In genomic region chr11:100863080-100863581, GRCh38 we compare ENCODE assay signal across 1 cellular context.
TF ChIP-seq lines count a peak whose summit lies in the region.

No MANE protein-coding gene starts in this region.

TF ChIP-seq in GM23338, 12 proteins besides CTCF, POLR2A, EP300 and RAD21 (continued from another document):
- TF ChIP-seq, protein P1, sequence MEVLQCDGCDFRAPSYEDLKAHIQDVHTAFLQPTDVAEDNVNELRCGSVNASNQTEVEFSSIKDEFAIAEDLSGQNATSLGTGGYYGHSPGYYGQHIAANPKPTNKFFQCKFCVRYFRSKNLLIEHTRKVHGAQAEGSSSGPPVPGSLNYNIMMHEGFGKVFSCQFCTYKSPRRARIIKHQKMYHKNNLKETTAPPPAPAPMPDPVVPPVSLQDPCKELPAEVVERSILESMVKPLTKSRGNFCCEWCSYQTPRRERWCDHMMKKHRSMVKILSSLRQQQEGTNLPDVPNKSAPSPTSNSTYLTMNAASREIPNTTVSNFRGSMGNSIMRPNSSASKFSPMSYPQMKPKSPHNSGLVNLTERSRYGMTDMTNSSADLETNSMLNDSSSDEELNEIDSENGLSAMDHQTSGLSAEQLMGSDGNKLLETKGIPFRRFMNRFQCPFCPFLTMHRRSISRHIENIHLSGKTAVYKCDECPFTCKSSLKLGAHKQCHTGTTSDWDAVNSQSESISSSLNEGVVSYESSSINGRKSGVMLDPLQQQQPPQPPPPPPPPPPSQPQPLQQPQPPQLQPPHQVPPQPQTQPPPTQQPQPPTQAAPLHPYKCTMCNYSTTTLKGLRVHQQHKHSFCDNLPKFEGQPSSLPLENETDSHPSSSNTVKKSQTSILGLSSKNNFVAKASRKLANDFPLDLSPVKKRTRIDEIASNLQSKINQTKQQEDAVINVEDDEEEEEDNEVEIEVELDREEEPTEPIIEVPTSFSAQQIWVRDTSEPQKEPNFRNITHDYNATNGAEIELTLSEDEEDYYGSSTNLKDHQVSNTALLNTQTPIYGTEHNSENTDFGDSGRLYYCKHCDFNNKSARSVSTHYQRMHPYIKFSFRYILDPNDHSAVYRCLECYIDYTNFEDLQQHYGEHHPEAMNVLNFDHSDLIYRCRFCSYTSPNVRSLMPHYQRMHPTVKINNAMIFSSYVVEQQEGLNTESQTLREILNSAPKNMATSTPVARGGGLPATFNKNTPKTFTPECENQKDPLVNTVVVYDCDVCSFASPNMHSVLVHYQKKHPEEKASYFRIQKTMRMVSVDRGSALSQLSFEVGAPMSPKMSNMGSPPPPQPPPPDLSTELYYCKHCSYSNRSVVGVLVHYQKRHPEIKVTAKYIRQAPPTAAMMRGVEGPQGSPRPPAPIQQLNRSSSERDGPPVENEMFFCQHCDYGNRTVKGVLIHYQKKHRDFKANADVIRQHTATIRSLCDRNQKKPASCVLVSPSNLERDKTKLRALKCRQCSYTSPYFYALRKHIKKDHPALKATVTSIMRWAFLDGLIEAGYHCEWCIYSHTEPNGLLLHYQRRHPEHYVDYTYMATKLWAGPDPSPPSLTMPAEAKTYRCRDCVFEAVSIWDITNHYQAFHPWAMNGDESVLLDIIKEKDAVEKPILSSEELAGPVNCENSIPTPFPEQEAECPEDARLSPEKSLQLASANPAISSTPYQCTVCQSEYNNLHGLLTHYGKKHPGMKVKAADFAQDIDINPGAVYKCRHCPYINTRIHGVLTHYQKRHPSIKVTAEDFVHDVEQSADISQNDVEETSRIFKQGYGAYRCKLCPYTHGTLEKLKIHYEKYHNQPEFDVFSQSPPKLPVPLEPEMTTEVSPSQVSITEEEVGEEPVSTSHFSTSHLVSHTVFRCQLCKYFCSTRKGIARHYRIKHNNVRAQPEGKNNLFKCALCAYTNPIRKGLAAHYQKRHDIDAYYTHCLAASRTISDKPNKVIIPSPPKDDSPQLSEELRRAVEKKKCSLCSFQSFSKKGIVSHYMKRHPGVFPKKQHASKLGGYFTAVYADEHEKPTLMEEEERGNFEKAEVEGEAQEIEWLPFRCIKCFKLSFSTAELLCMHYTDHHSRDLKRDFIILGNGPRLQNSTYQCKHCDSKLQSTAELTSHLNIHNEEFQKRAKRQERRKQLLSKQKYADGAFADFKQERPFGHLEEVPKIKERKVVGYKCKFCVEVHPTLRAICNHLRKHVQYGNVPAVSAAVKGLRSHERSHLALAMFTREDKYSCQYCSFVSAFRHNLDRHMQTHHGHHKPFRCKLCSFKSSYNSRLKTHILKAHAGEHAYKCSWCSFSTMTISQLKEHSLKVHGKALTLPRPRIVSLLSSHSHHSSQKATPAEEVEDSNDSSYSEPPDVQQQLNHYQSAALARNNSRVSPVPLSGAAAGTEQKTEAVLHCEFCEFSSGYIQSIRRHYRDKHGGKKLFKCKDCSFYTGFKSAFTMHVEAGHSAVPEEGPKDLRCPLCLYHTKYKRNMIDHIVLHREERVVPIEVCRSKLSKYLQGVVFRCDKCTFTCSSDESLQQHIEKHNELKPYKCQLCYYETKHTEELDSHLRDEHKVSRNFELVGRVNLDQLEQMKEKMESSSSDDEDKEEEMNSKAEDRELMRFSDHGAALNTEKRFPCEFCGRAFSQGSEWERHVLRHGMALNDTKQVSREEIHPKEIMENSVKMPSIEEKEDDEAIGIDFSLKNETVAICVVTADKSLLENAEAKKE (CRISPR knock-in tag; IDR thresholded peaks at IDR 0.05), result no peak
- no peak for TF ChIP-seq POLR2AphosphoS5 (IDR thresholded peaks at IDR 0.05; ENCODE audit: low read depth)
- no peak for TF ChIP-seq CREB1 (CRISPR knock-in tag; IDR thresholded peaks at IDR 0.05; ENCODE audit: low read depth)
- no peak for TF ChIP-seq EZH2 (IDR thresholded peaks at IDR 0.05; ENCODE audit: low read depth, unreplicated experiment)
- TF ChIP-seq JUNB (IDR thresholded peaks at IDR 0.05; ENCODE audit: unreplicated experiment), result no peak
